In genomic region chr12:132689227-132689626, GRCh38 we compare ENCODE assay signal across 11 cellular contexts. TPM values are rescaled to one million over a fixed set of nuclear protein-coding genes. Genes with fewer than 3 reads are reported as not detected.
A peak's percentile ranks its signal among the peaks of the same experiment; 100 is the strongest.
DNase-seq lines count a peak whose midpoint lies in the region; ATAC-seq and TF ChIP-seq lines count a peak whose summit lies in the region.
"Had no signal": no experiment of that assay in that cellular context is flagged by ENCODE, and none has a peak within 500 bp of the region (broad histone marks: within the 10 kb centered on the region; RNA-seq: fewer than 3 reads in every experiment).

No MANE protein-coding gene starts in this region.

- H3K79me2 ChIP-seq in GM23248 (ENCODE audit: insufficient read depth) = peaks cover 15% of the 10 kb centered on the region

- POLR2A ChIA-PET in activated CD8-positive, alpha-beta T cell treated with anti-CD3 and anti-CD28 coated beads, Interleukin-2, amount 10 ng/mL, durations not matched to agents 7 days and 5 days (lab: Charles Lee) = no interaction called here

- no peaks in the 10 kb centered on the region for H3K9me2 ChIP-seq in GM23248 (ENCODE audit: insufficient read depth)

- TF ChIP-seq CTCF in heart left ventricle (IDR thresholded peaks at IDR 0.05) (no peak), transverse colon (IDR thresholded peaks at IDR 0.05) (no peak)

- H3K9me3 ChIP-seq in heart left ventricle = no peaks in the 10 kb centered on the region
- H3K9me3 ChIP-seq in transverse colon = no peaks in the 10 kb centered on the region
- no peaks in the 10 kb centered on the region for H3K9me3 ChIP-seq in GM23248 (ENCODE audit: low read depth)
- H3K9me3 ChIP-seq: tibial nerve had no signal

- CTCF ChIA-PET in activated CD8-positive, alpha-beta T cell treated with anti-CD3 and anti-CD28 coated beads, Interleukin-2, amount 10 ng/mL, durations not matched to agents 7 days and 5 days (lab: Charles Lee) = no interaction called here

- H2AFZ ChIP-seq in GM23248 = no peak overlapping the region

- H3K27me3 ChIP-seq in heart left ventricle = no peaks in the 10 kb centered on the region
- H3K27me3 ChIP-seq in transverse colon = no peaks in the 10 kb centered on the region
- no peaks in the 10 kb centered on the region for H3K27me3 ChIP-seq in GM23248 (replicated peaks; ENCODE audit: insufficient read depth)
- H3K27me3 ChIP-seq: tibial nerve had no signal

- WGBS in heart left ventricle, 4 donors = 56 to 84% (median 70%) methylated on average over 18 of the region's 18 CpGs
- WGBS in transverse colon (ENCODE audit: low coverage in 1 of 2), 2 donors = 64 to 69% methylated on average over 11 to 18 of the region's 18 CpGs
- 86 to 89% methylated on average over 14 to 18 of the region's 18 CpGs for WGBS in GM23248 (ENCODE audit: low coverage in 1 of 2, low lambda C conversion rate in 2 of 2, missing lambda C conversion rate in 2 of 2), 2 experiments

- H3K36me3 ChIP-seq in heart left ventricle = no peaks in the 10 kb centered on the region
- peaks cover 0 to 11% (median 0%) of the 10 kb centered on the region in 4 donors for H3K36me3 ChIP-seq in transverse colon
- H3K36me3 ChIP-seq in GM23248 (ENCODE audit: low read depth) = no peaks in the 10 kb centered on the region

- intact Hi-C loops in heart left ventricle (cut with DNase I) (no loop called here), Right ventricle myocardium inferior (cut with DNase I) (loop anchor here (5.0 kb wide), 1 partner anchor 78 kb away; no protein-coding TSS in a partner anchor), left colon (cut with DNase I, micrococcal nuclease) (no loop called here), transverse colon (cut with DNase I; ENCODE audit: low total_unique reads) (no loop called here)

- peaks cover 22% of the 10 kb centered on the region for H3K4me1 Mint-ChIP-seq in activated CD8-positive, alpha-beta T cell treated with anti-CD3 and anti-CD28 coated beads, Interleukin-2, amount 10 ng/mL, durations not matched to agents 7 days and 5 days (ENCODE audit: low read depth)

- no peaks in the 10 kb centered on the region for H3K9me3 Mint-ChIP-seq in activated CD8-positive, alpha-beta T cell treated with anti-CD3 and anti-CD28 coated beads, Interleukin-2, amount 10 ng/mL, durations not matched to agents 7 days and 5 days (ENCODE audit: insufficient read depth)

- H3K27ac ChIP-seq in heart left ventricle (peak overlapping the region in 3 of 12 donors; percentile 20 to 51 (median 23)), transverse colon (peak overlapping the region; percentile 48 to 76 (median 58)), GM23248 (no peak overlapping the region)

- no peak for DNase-seq in heart left ventricle
- DNase-seq in Right ventricle myocardium inferior (ENCODE audit: missing footprints) = no peak
- DNase-seq in activated CD8-positive, alpha-beta T cell treated with anti-CD3 and anti-CD28 coated beads, Interleukin-2, amount 10 ng/mL, durations not matched to agents 7 days and 5 days = no peak
- DNase-seq in left colon = peak; percentile 63 to 71
- DNase-seq in transverse colon = peak; percentile 78
- no peak for DNase-seq in GM23248
- DNase-seq in effector CD8-positive, alpha-beta T cell (lab: John Stamatoyannopoulos, UW) = no peak
- DNase-seq: EL, hypothalamus had no signal

- no peak for TF ChIP-seq EP300 in transverse colon (IDR thresholded peaks at IDR 0.05; ENCODE audit: low read depth)

- H3F3A ChIP-seq in GM23248 (ENCODE audit: insufficient read depth) = peaks cover 9% of the 10 kb centered on the region; the same call in 1 of the 2 replicates

- H4K20me1 ChIP-seq in GM23248 (ENCODE audit: insufficient read depth) = no peaks in the 10 kb centered on the region

- H3K4me3 ChIP-seq in heart left ventricle = peak overlapping the region in 7 of 12 donors; percentile 4 to 40 (median 23)
- H3K4me3 ChIP-seq in transverse colon = peak overlapping the region in 3 of 4 donors; percentile 17 to 30 (median 27)
- H3K4me3 ChIP-seq in GM23248 = no peak overlapping the region

- in situ Hi-C loops in transverse colon (cut with MboI; ENCODE audit: low pct_ligation_motif_present in 1 of 4, low pct_unique_long_range_greater_than_20kb in 1 of 4, low sequenced_read_pairs in 3 of 4) (no loop called here), GM23248 (cut with MboI) (no loop called here)

- peak overlapping the region; percentile 4 for H3K27ac Mint-ChIP-seq in activated CD8-positive, alpha-beta T cell treated with anti-CD3 and anti-CD28 coated beads, Interleukin-2, amount 10 ng/mL, durations not matched to agents 7 days and 5 days

- H3K4me2 ChIP-seq in GM23248 (ENCODE audit: unreplicated experiment) = no peak overlapping the region

- ATAC-seq in heart left ventricle (no peak), Right ventricle myocardium inferior (no peak), left colon (peak; percentile 76), GM21447 (IDR thresholded peaks at IDR 0.05; ENCODE audit: unreplicated experiment) (no peak)
- ATAC-seq in activated CD8-positive, alpha-beta T cell treated with anti-CD3 and anti-CD28 coated beads, Interleukin-2, amount 10 ng/mL, durations not matched to agents 7 days and 5 days = no peak

- no peaks in the 10 kb centered on the region for H3K27me3 Mint-ChIP-seq in activated CD8-positive, alpha-beta T cell treated with anti-CD3 and anti-CD28 coated beads, Interleukin-2, amount 10 ng/mL, durations not matched to agents 7 days and 5 days (ENCODE audit: low read depth)

- H3K36me3 Mint-ChIP-seq in activated CD8-positive, alpha-beta T cell treated with anti-CD3 and anti-CD28 coated beads, Interleukin-2, amount 10 ng/mL, durations not matched to agents 7 days and 5 days (ENCODE audit: low read depth) = peaks cover 28% of the 10 kb centered on the region

- peaks cover 0 to 20% (median 9%) of the 10 kb centered on the region in 12 donors for H3K4me1 ChIP-seq in heart left ventricle
- H3K4me1 ChIP-seq in transverse colon = peaks cover 9 to 24% (median 19%) of the 10 kb centered on the region in 4 donors
- no peaks in the 10 kb centered on the region for H3K4me1 ChIP-seq in GM23248 (ENCODE audit: insufficient read depth)

- peak overlapping the region; percentile 74 for H3K4me3 Mint-ChIP-seq in activated CD8-positive, alpha-beta T cell treated with anti-CD3 and anti-CD28 coated beads, Interleukin-2, amount 10 ng/mL, durations not matched to agents 7 days and 5 days

- TF ChIP-seq POLR2A in heart left ventricle (IDR thresholded peaks at IDR 0.05) (no peak), transverse colon (IDR thresholded peaks at IDR 0.05) (peak; percentile 84)

- H3K9ac ChIP-seq in GM23248 = no peak overlapping the region

RNA-seq across cellular contexts. Expression of gene PXMP2, which starts 1.8 kb away (rescaled TPM):
- 100 to 1,000 TPM in 1 of 9 donors, 10 to 100 TPM in 8; 23.9 to 149 (median 39.7) TPM for total RNA-seq in heart left ventricle
- polyA plus RNA-seq in heart left ventricle = 10 to 100 TPM; 33.3 to 62.0 TPM
- total RNA-seq in Right ventricle myocardium inferior = 62.5 TPM
- total RNA-seq in activated CD8-positive, alpha-beta T cell treated with anti-CD3 and anti-CD28 coated beads, Interleukin-2, amount 10 ng/mL, durations not matched to agents 7 days and 5 days = 10 to 100 TPM; 38.0 to 40.6 TPM
- total RNA-seq in left colon = 100 to 1,000 TPM in 1 of 2 donors, 10 to 100 TPM in 1; 93.1 to 112 TPM
- 100 to 1,000 TPM in 3 of 4 donors, 10 to 100 TPM in 1; 62.1 to 181 (median 128) TPM for total RNA-seq in transverse colon
- total RNA-seq in GM23248 (2014; rRNA removed; shearing (Covaris generic)) = 26.3 and 28.5 TPM in 2 replicates
- polyA plus RNA-seq in GM23248 (2016; fragmentation: Nextera tagmentation; extraction: Ambion mirVana) = 36.5 and 37.2 TPM in 2 replicates

RNA-seq across cellular contexts. Expression of gene POLE, which starts 2.1 kb away (rescaled TPM):
- 10 to 100 TPM in 4 of 9 donors, 1 to 10 TPM in 5; 5.3 to 18.6 (median 9.8) TPM for total RNA-seq in heart left ventricle
- polyA plus RNA-seq in heart left ventricle = 10 to 100 TPM in 1 of 2 donors, 1 to 10 TPM in 1; 8.4 to 11.3 TPM
- total RNA-seq in Right ventricle myocardium inferior = 12.1 TPM
- 100 to 1,000 TPM; 200 to 202 TPM for total RNA-seq in activated CD8-positive, alpha-beta T cell treated with anti-CD3 and anti-CD28 coated beads, Interleukin-2, amount 10 ng/mL, durations not matched to agents 7 days and 5 days
- 10 to 100 TPM; 38.3 to 57.6 TPM for total RNA-seq in left colon
- 100 to 1,000 TPM in 1 of 4 donors, 10 to 100 TPM in 3; 57.0 to 204 (median 74.1) TPM for total RNA-seq in transverse colon
- 9.5 and 16.2 TPM in 2 replicates for total RNA-seq in GM23248 (2014; rRNA removed; shearing (Covaris generic))
- polyA plus RNA-seq in GM23248 (2016; fragmentation: Nextera tagmentation; extraction: Ambion mirVana) = 5.2 and 6.0 TPM in 2 replicates

RNA-seq across cellular contexts. Expression of gene PGAM5, which starts 21.4 kb away (rescaled TPM):
- 10 to 100 TPM; 21.2 to 46.5 (median 27.6) TPM for total RNA-seq in heart left ventricle
- 10 to 100 TPM; 20.7 to 31.8 TPM for polyA plus RNA-seq in heart left ventricle
- 34.1 TPM for total RNA-seq in Right ventricle myocardium inferior
- 10 to 100 TPM; 59.3 to 59.8 TPM for total RNA-seq in activated CD8-positive, alpha-beta T cell treated with anti-CD3 and anti-CD28 coated beads, Interleukin-2, amount 10 ng/mL, durations not matched to agents 7 days and 5 days
- total RNA-seq in left colon = 10 to 100 TPM; 29.7 to 40.0 TPM
- total RNA-seq in transverse colon = 10 to 100 TPM; 16.7 to 43.6 (median 25.4) TPM
- total RNA-seq in GM23248 (2014; rRNA removed; shearing (Covaris generic)) = 26.1 and 28.7 TPM in 2 replicates
- polyA plus RNA-seq in GM23248 (2016; fragmentation: Nextera tagmentation; extraction: Ambion mirVana) = 10.2 and 12.0 TPM in 2 replicates

Comparison
In these comparisons a context has a peak if more than half of its experiments do, and no peak if none do; other contexts are left out.
1. DNase-seq: peak in left colon (2 of 2) and transverse colon (single experiment); none in heart left ventricle (0 of 5), Right ventricle myocardium inferior (single experiment), activated CD8-positive, alpha-beta T cell treated with anti-CD3 and anti-CD28 coated beads, Interleukin-2, amount 10 ng/mL, durations not matched to agents 7 days and 5 days (single experiment), GM23248 (single experiment) and effector CD8-positive, alpha-beta T cell (single experiment).